Comparison of ENCODE assay signal across 1 cellular context in the genomic region with DNA sequence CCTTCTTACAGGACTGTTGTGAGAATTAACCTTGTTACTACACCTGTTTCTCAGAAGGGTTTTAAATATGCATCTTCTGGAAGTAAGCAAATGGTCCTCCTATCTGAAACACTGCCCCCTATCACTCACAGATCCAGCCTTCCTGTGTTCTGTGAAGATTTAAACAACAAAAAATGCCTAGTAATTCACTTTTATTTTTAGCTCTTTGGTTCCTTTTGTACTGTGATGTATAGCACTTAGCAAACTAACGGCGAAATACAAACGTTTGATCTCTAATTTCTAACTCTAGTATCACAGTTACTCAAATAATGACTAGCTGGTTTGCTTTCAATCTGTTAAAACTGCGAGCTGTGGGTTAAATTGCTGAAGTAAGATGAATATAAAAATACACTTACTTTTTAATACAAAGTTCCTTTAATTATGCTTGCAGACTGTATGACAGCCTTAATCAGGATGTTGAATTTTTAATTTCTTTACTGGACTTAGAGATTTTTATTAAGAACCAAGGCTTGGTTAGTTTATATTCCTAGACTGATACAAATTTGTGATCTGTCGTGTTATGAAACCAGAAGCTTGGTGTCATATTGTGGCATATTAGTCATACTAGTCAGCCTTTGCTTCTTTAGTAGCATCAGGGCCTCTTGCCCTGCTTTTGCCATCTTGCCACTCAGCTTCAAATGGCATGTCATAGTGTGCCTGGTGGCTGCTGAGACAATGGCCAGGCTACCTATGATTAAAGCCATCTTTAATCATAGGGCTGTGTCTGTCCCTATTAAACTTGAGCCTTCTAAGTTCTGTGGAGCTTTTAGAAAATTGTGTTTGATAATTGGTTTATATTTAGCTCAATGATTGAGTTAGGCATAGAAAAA.
TF ChIP-seq lines count a peak whose summit lies in the region.

No MANE protein-coding gene starts in this region.

TF ChIP-seq in GM12878, 131 proteins besides CTCF, POLR2A, EP300 and RAD21 (continued from another document):
- TF ChIP-seq, protein P1, sequence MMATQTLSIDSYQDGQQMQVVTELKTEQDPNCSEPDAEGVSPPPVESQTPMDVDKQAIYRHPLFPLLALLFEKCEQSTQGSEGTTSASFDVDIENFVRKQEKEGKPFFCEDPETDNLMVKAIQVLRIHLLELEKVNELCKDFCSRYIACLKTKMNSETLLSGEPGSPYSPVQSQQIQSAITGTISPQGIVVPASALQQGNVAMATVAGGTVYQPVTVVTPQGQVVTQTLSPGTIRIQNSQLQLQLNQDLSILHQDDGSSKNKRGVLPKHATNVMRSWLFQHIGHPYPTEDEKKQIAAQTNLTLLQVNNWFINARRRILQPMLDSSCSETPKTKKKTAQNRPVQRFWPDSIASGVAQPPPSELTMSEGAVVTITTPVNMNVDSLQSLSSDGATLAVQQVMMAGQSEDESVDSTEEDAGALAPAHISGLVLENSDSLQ (IDR thresholded peaks at IDR 0.05) = peak; percentile 44; the same call in 1 of the 2 replicates
- peak; percentile 87 for TF ChIP-seq JUNB (IDR thresholded peaks at IDR 0.05)
- TF ChIP-seq CHD2 (IDR thresholded peaks at IDR 0.05; ENCODE audit: borderline replicate concordance, low read depth, low read length) = no peak
- TF ChIP-seq POLR2AphosphoS5 (IDR thresholded peaks at IDR 0.05; ENCODE audit: low read length) = no peak
- peak; percentile 59 for TF ChIP-seq NFIC (IDR thresholded peaks at IDR 0.05; ENCODE audit: low read depth, low read length)
- TF ChIP-seq HCFC1 (IDR thresholded peaks at IDR 0.05; ENCODE audit: low read length) = no peak
- 0 out of 2 replicates have a peak, but pooled peaks have one; percentile 12 for TF ChIP-seq ZBED1 (IDR thresholded peaks at IDR 0.05; ENCODE audit: borderline replicate concordance)
- TF ChIP-seq YY1 (IDR thresholded peaks at IDR 0.05; ENCODE audit: low read depth, low read length) = peak; percentile 40; the same call in 1 of the 2 replicates
- no peak for TF ChIP-seq ZNF24 (IDR thresholded peaks at IDR 0.05)
- TF ChIP-seq STAT3 (IDR thresholded peaks at IDR 0.05; ENCODE audit: low read depth, low read length) = no peak
- TF ChIP-seq RUNX3 (IDR thresholded peaks at IDR 0.05; ENCODE audit: low read length) = peak; percentile 66
- no peak for TF ChIP-seq RELA (IDR thresholded peaks at IDR 0.05; ENCODE audit: borderline replicate concordance, partially characterized antibody)
- 0 out of 2 replicates have a peak, but pooled peaks have one; percentile 40 for TF ChIP-seq PAX5 (IDR thresholded peaks at IDR 0.05; ENCODE audit: borderline replicate concordance, low read depth, low read length)
- TF ChIP-seq MTA2 (IDR thresholded peaks at IDR 0.05; ENCODE audit: low read depth) = 0 out of 2 replicates have a peak, but pooled peaks have one; percentile 19
- TF ChIP-seq, protein P2, sequence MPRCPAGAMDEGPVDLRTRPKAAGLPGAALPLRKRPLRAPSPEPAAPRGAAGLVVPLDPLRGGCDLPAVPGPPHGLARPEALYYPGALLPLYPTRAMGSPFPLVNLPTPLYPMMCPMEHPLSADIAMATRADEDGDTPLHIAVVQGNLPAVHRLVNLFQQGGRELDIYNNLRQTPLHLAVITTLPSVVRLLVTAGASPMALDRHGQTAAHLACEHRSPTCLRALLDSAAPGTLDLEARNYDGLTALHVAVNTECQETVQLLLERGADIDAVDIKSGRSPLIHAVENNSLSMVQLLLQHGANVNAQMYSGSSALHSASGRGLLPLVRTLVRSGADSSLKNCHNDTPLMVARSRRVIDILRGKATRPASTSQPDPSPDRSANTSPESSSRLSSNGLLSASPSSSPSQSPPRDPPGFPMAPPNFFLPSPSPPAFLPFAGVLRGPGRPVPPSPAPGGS (IDR thresholded peaks at IDR 0.05; ENCODE audit: borderline replicate concordance, insufficient read depth, low read depth, low read length, poor library complexity, severe bottlenecking) = peak; percentile 7
- TF ChIP-seq TCF7 (IDR thresholded peaks at IDR 0.05; ENCODE audit: borderline replicate concordance) = 0 out of 2 replicates have a peak, but pooled peaks have one; percentile 8
- TF ChIP-seq, protein P3, sequence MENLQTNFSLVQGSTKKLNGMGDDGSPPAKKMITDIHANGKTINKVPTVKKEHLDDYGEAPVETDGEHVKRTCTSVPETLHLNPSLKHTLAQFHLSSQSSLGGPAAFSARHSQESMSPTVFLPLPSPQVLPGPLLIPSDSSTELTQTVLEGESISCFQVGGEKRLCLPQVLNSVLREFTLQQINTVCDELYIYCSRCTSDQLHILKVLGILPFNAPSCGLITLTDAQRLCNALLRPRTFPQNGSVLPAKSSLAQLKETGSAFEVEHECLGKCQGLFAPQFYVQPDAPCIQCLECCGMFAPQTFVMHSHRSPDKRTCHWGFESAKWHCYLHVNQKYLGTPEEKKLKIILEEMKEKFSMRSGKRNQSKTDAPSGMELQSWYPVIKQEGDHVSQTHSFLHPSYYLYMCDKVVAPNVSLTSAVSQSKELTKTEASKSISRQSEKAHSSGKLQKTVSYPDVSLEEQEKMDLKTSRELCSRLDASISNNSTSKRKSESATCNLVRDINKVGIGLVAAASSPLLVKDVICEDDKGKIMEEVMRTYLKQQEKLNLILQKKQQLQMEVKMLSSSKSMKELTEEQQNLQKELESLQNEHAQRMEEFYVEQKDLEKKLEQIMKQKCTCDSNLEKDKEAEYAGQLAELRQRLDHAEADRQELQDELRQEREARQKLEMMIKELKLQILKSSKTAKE (IDR thresholded peaks at IDR 0.05; ENCODE audit: low read depth, poor library complexity, severe bottlenecking) = no peak
- peak in 1 of 2 experiments; percentile 37; a peak in 1 of 4 replicates for TF ChIP-seq ETV6 (conservative IDR thresholded peaks at IDR 0.05 in 1 of 2, IDR thresholded peaks at IDR 0.05 in 1 of 2; ENCODE audit: borderline replicate concordance in 1 of 2, low read depth in 1 of 2)
- no peak for TF ChIP-seq ZNF207 (IDR thresholded peaks at IDR 0.05; ENCODE audit: borderline replicate concordance)
- no peak for TF ChIP-seq BMI1 (IDR thresholded peaks at IDR 0.05; ENCODE audit: borderline replicate concordance)
- TF ChIP-seq ZSCAN29 (IDR thresholded peaks at IDR 0.05) = no peak
- no peak for TF ChIP-seq GATAD2B (conservative IDR thresholded peaks at IDR 0.05; ENCODE audit: low read depth)
- no peak for TF ChIP-seq MXI1 (IDR thresholded peaks at IDR 0.05; ENCODE audit: low read depth, low read length)
- no peak for TF ChIP-seq HSF1 (IDR thresholded peaks at IDR 0.05; ENCODE audit: low read depth, low read length)
- TF ChIP-seq EZH2 (IDR thresholded peaks at IDR 0.05; ENCODE audit: borderline replicate concordance, control insufficient read depth, low read depth, low read length) = no peak
- TF ChIP-seq CREB1 (IDR thresholded peaks at IDR 0.05; ENCODE audit: low read depth) = no peak
- TF ChIP-seq ASH2L (IDR thresholded peaks at IDR 0.05; ENCODE audit: borderline replicate concordance, low read depth) = 0 out of 2 replicates have a peak, but pooled peaks have one; percentile 58
- no peak for TF ChIP-seq SREBF2 (IDR thresholded peaks at IDR 0.05; ENCODE audit: low read length)
- TF ChIP-seq, protein P4, sequence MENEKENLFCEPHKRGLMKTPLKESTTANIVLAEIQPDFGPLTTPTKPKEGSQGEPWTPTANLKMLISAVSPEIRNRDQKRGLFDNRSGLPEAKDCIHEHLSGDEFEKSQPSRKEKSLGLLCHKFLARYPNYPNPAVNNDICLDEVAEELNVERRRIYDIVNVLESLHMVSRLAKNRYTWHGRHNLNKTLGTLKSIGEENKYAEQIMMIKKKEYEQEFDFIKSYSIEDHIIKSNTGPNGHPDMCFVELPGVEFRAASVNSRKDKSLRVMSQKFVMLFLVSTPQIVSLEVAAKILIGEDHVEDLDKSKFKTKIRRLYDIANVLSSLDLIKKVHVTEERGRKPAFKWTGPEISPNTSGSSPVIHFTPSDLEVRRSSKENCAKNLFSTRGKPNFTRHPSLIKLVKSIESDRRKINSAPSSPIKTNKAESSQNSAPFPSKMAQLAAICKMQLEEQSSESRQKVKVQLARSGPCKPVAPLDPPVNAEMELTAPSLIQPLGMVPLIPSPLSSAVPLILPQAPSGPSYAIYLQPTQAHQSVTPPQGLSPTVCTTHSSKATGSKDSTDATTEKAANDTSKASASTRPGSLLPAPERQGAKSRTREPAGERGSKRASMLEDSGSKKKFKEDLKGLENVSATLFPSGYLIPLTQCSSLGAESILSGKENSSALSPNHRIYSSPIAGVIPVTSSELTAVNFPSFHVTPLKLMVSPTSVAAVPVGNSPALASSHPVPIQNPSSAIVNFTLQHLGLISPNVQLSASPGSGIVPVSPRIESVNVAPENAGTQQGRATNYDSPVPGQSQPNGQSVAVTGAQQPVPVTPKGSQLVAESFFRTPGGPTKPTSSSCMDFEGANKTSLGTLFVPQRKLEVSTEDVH (IDR thresholded peaks at IDR 0.05; ENCODE audit: low read depth, partially characterized antibody) = no peak
- TF ChIP-seq CREM (IDR thresholded peaks at IDR 0.05; ENCODE audit: low read depth) = peak; percentile 48; the same call in 1 of the 2 replicates
- TF ChIP-seq FOXM1 (IDR thresholded peaks at IDR 0.05; ENCODE audit: low read depth, low read length) = 0 out of 2 replicates have a peak, but pooled peaks have one; percentile 28
- no peak for TF ChIP-seq ZNF217 (IDR thresholded peaks at IDR 0.05)
- TF ChIP-seq CHD1 (IDR thresholded peaks at IDR 0.05; ENCODE audit: low read depth, low read length) = no peak
- TF ChIP-seq BCL11A (IDR thresholded peaks at IDR 0.05; ENCODE audit: low read depth, low read length) = 0 out of 2 replicates have a peak, but pooled peaks have one; percentile 46
- 0 out of 2 replicates have a peak, but pooled peaks have one; percentile 46 for TF ChIP-seq DPF2 (IDR thresholded peaks at IDR 0.05)
- TF ChIP-seq ZNF687 (IDR thresholded peaks at IDR 0.05) = no peak
- no peak for TF ChIP-seq IKZF2 (IDR thresholded peaks at IDR 0.05)
- peak; percentile 33; the same call in 1 of the 2 replicates for TF ChIP-seq ATF7 (IDR thresholded peaks at IDR 0.05; ENCODE audit: low read depth)
